8 cellular contexts compared by ENCODE assay signal in the genomic region with DNA sequence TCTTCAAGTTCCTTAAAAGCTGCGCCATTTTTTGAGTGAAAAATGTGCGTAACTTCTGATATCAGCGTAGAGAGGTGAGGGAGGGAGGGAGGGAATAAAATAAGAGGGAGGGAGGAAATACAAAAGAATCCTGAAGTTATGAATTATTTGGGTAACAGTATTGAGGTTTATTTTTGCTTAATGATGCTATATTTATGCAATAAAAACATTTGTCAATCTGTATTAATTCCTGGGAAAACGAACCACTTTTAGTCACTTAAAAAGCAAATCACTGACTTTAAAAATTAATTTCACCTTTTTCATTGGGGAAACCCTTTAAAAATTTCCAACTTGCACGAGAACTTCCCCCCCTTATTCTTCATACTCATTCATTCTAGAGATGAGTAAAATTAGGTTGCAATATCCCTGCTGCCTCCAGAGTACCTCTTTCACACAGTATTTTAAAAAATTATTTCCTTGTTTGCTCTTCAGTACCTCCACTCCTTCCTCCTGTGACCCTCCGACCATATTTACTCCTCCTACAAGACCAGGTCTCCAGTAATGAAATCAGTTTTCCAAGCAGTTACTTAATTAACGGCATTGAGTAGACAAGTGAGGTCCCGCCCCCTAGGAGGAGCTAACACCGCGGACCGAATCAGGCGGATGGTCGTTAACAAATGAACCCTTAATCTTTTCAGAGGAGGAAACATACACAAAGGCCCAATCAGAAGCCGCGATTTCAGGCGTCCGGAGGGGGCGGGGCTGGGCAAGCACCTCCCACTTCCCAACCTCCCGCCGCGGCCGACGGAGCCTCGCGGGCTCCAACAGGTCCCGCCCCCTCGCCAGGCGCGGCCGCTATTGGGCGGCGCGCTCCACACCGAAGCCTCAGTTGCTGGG. TPM values are rescaled to one million over a fixed set of nuclear protein-coding genes. Genes with fewer than 3 reads are reported as not detected.
A peak's percentile ranks its signal among the peaks of the same experiment; 100 is the strongest.
DNase-seq lines count a peak whose midpoint lies in the region; ATAC-seq and TF ChIP-seq lines count a peak whose summit lies in the region.

No MANE protein-coding gene starts in this region.

- H3K27me3 Mint-ChIP-seq in CD8-positive, alpha-beta T cell (ENCODE audit: low read depth) = no peaks in the 10 kb centered on the region
- H3K27me3 Mint-ChIP-seq in endodermal cell (ENCODE audit: insufficient read depth) = no peaks in the 10 kb centered on the region

- no peak overlapping the region for H3K27ac ChIP-seq in CD8-positive, alpha-beta T cell (ENCODE audit: low read depth, low read length)
- H3K27ac ChIP-seq in endodermal cell (ENCODE audit: low read depth, low read length) (no peak overlapping the region), mesodermal cell (ENCODE audit: low read depth, low read length, severe bottlenecking) (no peak overlapping the region)

- H3K4me3 Mint-ChIP-seq in CD8-positive, alpha-beta T cell = peak overlapping the region; percentile 96
- H3K4me3 Mint-ChIP-seq in endodermal cell = peak overlapping the region; percentile 92

- H3K4me1 Mint-ChIP-seq in CD8-positive, alpha-beta T cell (ENCODE audit: low read depth) = peaks cover 28% of the 10 kb centered on the region
- peaks cover 22% of the 10 kb centered on the region for H3K4me1 Mint-ChIP-seq in endodermal cell

- no peak for TF ChIP-seq CTCF in CD8-positive, alpha-beta T cell (IDR thresholded peaks at IDR 0.05)
- TF ChIP-seq CTCF in endodermal cell (conservative IDR thresholded peaks at IDR 0.05) = peak; percentile 40

- H3K27ac Mint-ChIP-seq in CD8-positive, alpha-beta T cell = peak overlapping the region; percentile 86
- H3K27ac Mint-ChIP-seq in endodermal cell = peak overlapping the region; percentile 89

- no peak overlapping the region for H3K9ac ChIP-seq in endodermal cell (ENCODE audit: extremely low read depth, low read length, poor library complexity, severe bottlenecking)

- H3K4me3 ChIP-seq in CD8-positive, alpha-beta T cell (ENCODE audit: low read depth, low read length) = peak overlapping the region; percentile 42
- H3K4me3 ChIP-seq in endodermal cell (ENCODE audit: low read length) = peak overlapping the region; percentile 89
- peak overlapping the region; percentile 93 for H3K4me3 ChIP-seq in mesodermal cell (ENCODE audit: extremely low read depth, insufficient read depth, low read length, poor library complexity, severe bottlenecking)

- intact Hi-C loops in CD8-positive, alpha-beta T cell (cut with DNase I, micrococcal nuclease) = loop anchor here (1.0 to 10.0 kb wide), 13 partner anchors 166 to 898 kb away; a partner anchor contains a TSS

- 5 to 6% methylated on average over 2 to 34 of the region's 34 CpGs for WGBS in endodermal cell (ENCODE audit: insufficient coverage in 1 of 2, insufficient read length in 1 of 2), 2 experiments
- 1 to 14% methylated on average over 13 to 16 of the region's 34 CpGs for WGBS in mesodermal cell (ENCODE audit: insufficient coverage in 2 of 2), 2 experiments

- no peaks in the 10 kb centered on the region for H3K36me3 ChIP-seq in CD8-positive, alpha-beta T cell (ENCODE audit: insufficient read depth, low read length)
- H3K36me3 ChIP-seq in endodermal cell (ENCODE audit: control insufficient read depth, insufficient read depth, low read length) = peaks cover 15% of the 10 kb centered on the region
- H3K36me3 ChIP-seq in mesodermal cell (ENCODE audit: control insufficient read depth, insufficient read depth, low read length) = peaks cover 18% of the 10 kb centered on the region

- POLR2A ChIA-PET in CD8-positive, alpha-beta T cell (lab: Charles Lee) = interaction anchor here (0.7 to 1.8 kb wide), 4 partner anchors 9 to 293 kb away, joined by 3 to 6 read pairs (median 4); no protein-coding TSS in a partner anchor

- H3K27me3 ChIP-seq in CD8-positive, alpha-beta T cell (ENCODE audit: insufficient read depth, low read length) = no peaks in the 10 kb centered on the region
- no peaks in the 10 kb centered on the region for H3K27me3 ChIP-seq in endodermal cell (ENCODE audit: control insufficient read depth, insufficient read depth, low read length, poor library complexity, severe bottlenecking)

- peaks cover 14% of the 10 kb centered on the region for H3K4me1 ChIP-seq in CD8-positive, alpha-beta T cell (ENCODE audit: insufficient read depth, low read length)
- H3K4me1 ChIP-seq in endodermal cell (ENCODE audit: control insufficient read depth, insufficient read depth, low read length) = no peaks in the 10 kb centered on the region
- H3K4me1 ChIP-seq in mesodermal cell (ENCODE audit: control insufficient read depth, insufficient read depth, low read length, poor library complexity, severe bottlenecking) = peaks cover 6% of the 10 kb centered on the region

- peak; percentile 85 for ATAC-seq in CD8-positive, alpha-beta T cell
- ATAC-seq in GM21360 (IDR thresholded peaks at IDR 0.05; ENCODE audit: unreplicated experiment) = peak; percentile 80

- DNase-seq in CD8-positive, alpha-beta T cell = peak; percentile 95 to 99 (median 97)
- DNase-seq in HS-5 (ENCODE audit: low read depth) (peak; percentile 80), NK-92 (lab: John Stamatoyannopoulos, UW; ENCODE audit: unreplicated experiment) (peak; percentile 98), endodermal cell (peak; percentile 99)
- DNase-seq in activated CD8-positive, alpha-beta memory T cell treated with anti-CD3 and anti-CD28 coated beads for 24 hours = peak; percentile 97
- peak; percentile 92 for DNase-seq in stimulated activated CD8-positive, alpha-beta memory T cell treated with anti-CD3 and anti-CD28 coated beads, Interleukin-15, amount 100 ng/mL, for 24 hours (ENCODE audit: low read depth)

- H3K9me3 Mint-ChIP-seq in CD8-positive, alpha-beta T cell = no peaks in the 10 kb centered on the region
- peaks cover 23% of the 10 kb centered on the region for H3K9me3 Mint-ChIP-seq in endodermal cell

- H3K9me3 ChIP-seq in CD8-positive, alpha-beta T cell (ENCODE audit: low read length) = no peaks in the 10 kb centered on the region
- H3K9me3 ChIP-seq in endodermal cell (ENCODE audit: control insufficient read depth, low read length) (peaks cover 9% of the 10 kb centered on the region), mesodermal cell (ENCODE audit: control insufficient read depth, low read length) (peaks cover 3% of the 10 kb centered on the region)

- peaks cover 6% of the 10 kb centered on the region for H3K36me3 Mint-ChIP-seq in CD8-positive, alpha-beta T cell
- H3K36me3 Mint-ChIP-seq in endodermal cell (ENCODE audit: low read depth) = peaks cover 20% of the 10 kb centered on the region

- CTCF ChIA-PET in CD8-positive, alpha-beta T cell (lab: Charles Lee) = interaction anchor here (0.6 to 1.0 kb wide), 3 partner anchors 74 to 427 kb away, joined by 3 read pairs; no protein-coding TSS in a partner anchor

RNA-seq across cellular contexts. Expression of a gene that starts 0.5 kb away (rescaled TPM):
- 10 to 100 TPM; 16.1 to 16.2 TPM for total RNA-seq in CD8-positive, alpha-beta T cell
- total RNA-seq in endodermal cell = 10 to 100 TPM; 62.1 to 70.1 TPM
- polyA plus RNA-seq in endodermal cell (2013, experiment 1 of 2) = 99.7 TPM
- polyA plus RNA-seq in endodermal cell (2013, experiment 2 of 2) = 87.1 TPM
- 65.1 TPM for polyA plus RNA-seq in mesodermal cell (2013, experiment 1 of 2)
- 69.4 TPM for polyA plus RNA-seq in mesodermal cell (2013, experiment 2 of 2)

Comparison
In these comparisons a context has a peak if more than half of its experiments do, and no peak if none do; other contexts are left out.
1. H3K4me3 ChIP-seq: peak in every context shown above with its lines; median percentile 93 in mesodermal cell; 89 in endodermal cell; 42 in CD8-positive, alpha-beta T cell.